Comparison of ENCODE assay signal across 12 cellular contexts in genomic region chr5:131611064-131611381, GRCh38.
"Had no signal": no experiment of that assay in that cellular context is flagged by ENCODE, and none has a peak within 500 bp of the region (broad histone marks: within the 10 kb centered on the region; RNA-seq: fewer than 3 reads in every experiment).

No MANE protein-coding gene starts in this region.

- H3K27me3 ChIP-seq: colonic mucosa, gastroesophageal sphincter, spleen, upper lobe of right lung had no signal

- DNase-seq: activated CD8-positive, alpha-beta memory T cell treated with anti-CD3 and anti-CD28 coated beads for 24 hours; activated T-cell treated with anti-CD3 and anti-CD28 coated beads for 4 hours; colonic mucosa; kidney; naive B cell; right cardiac atrium; spleen; stimulated activated naive CD4-positive, alpha-beta T cell treated with Interleukin-2 at 50 U/mL for 16 hours; T1000; upper lobe of right lung had no signal

- FAIRE-seq: bronchial epithelial cell, kidney had no signal

- H3K4me3 ChIP-seq: colonic mucosa, gastroesophageal sphincter, spleen, upper lobe of right lung had no signal

- H3K4me1 ChIP-seq: colonic mucosa had no signal

- H3K9me3 ChIP-seq: colonic mucosa, gastroesophageal sphincter, spleen, upper lobe of right lung had no signal

- ATAC-seq: gastroesophageal sphincter, right cardiac atrium, upper lobe of right lung had no signal

- H3K36me3 ChIP-seq: colonic mucosa, gastroesophageal sphincter, spleen, upper lobe of right lung had no signal

- H3K27ac ChIP-seq: colonic mucosa, gastroesophageal sphincter, spleen, upper lobe of right lung had no signal
